Comparison of ENCODE assay signal across 11 cellular contexts in genomic region chr12:79983969-79984629, GRCh38. TPM values are rescaled to one million over a fixed set of nuclear protein-coding genes. Genes with fewer than 3 reads are reported as not detected.
DNase-seq lines count a peak whose midpoint lies in the region; ATAC-seq and TF ChIP-seq lines count a peak whose summit lies in the region.
"Had no signal": no experiment of that assay in that cellular context is flagged by ENCODE, and none has a peak within 500 bp of the region (broad histone marks: within the 10 kb centered on the region; RNA-seq: fewer than 3 reads in every experiment).

No MANE protein-coding gene starts in this region.

- no peak overlapping the region for H3K4me3 ChIP-seq in HFF-Myc (replicated peaks; ENCODE audit: low read depth, low read length)
- no peak overlapping the region for H3K4me3 ChIP-seq in foreskin fibroblast (ENCODE audit: low read depth in 1 of 2, low read length in 2 of 2)
- peak overlapping the region; percentile 14 for H3K4me3 ChIP-seq in skeletal muscle satellite cell (ENCODE audit: low read length)
- H3K4me3 ChIP-seq: skin epidermis had no signal

- H3K4me1 ChIP-seq in skeletal muscle satellite cell (ENCODE audit: control insufficient read depth, insufficient read depth, low read length), result peaks cover 29% of the 10 kb centered on the region

- DNase-seq in HFF-Myc (ENCODE audit: extremely low read depth, low read depth) (peak; percentile 4), SHP77 treated with DMSO at 0.1 percent for 48 hours (lab: John Stamatoyannopoulos, UW) (peak; percentile 30), foreskin fibroblast (peak; percentile 57 to 80), G401 (ENCODE audit: low spot score) (no peak)
- DNase-seq in activated T-cell treated with anti-CD3 and anti-CD28 coated beads, Interleukin-2, amount 50 U/mL, for 48 hours, result no peak
- DNase-seq: activated CD4-positive, alpha-beta T cell treated with anti-CD3 and anti-CD28 coated beads, Interleukin-2, amount 50 U/mL, for 48 hours; activated naive CD4-positive, alpha-beta T cell treated with anti-CD3 and anti-CD28 coated beads, Interleukin-2, amount 50 U/mL, for 16 hours; hippocampal formation had no signal

- no peak for ATAC-seq in HG03439 (IDR thresholded peaks at IDR 0.05; ENCODE audit: unreplicated experiment)

- no peaks in the 10 kb centered on the region for H3K9me3 ChIP-seq in skeletal muscle satellite cell (replicated peaks; ENCODE audit: low read length)

- H3K4me2 ChIP-seq in skeletal muscle satellite cell (ENCODE audit: low read length), result peak overlapping the region; percentile 42

- H3K9ac ChIP-seq in skeletal muscle satellite cell (ENCODE audit: low read depth, low read length), result peak overlapping the region; percentile 25

- H3K36me3 ChIP-seq in skeletal muscle satellite cell (ENCODE audit: insufficient read depth, low read length), result no peaks in the 10 kb centered on the region

- no peak for TF ChIP-seq CTCF in HFF-Myc (IDR thresholded peaks at IDR 0.05; ENCODE audit: low read depth, low read length, missing control alignments)
- no peak for TF ChIP-seq CTCF in foreskin fibroblast (IDR thresholded peaks at IDR 0.05; ENCODE audit: low read depth, low read length)

- H3K27me3 ChIP-seq in skeletal muscle satellite cell (ENCODE audit: control insufficient read depth, insufficient read depth, low read length), result no peaks in the 10 kb centered on the region

- in situ Hi-C loops in G401 (cut with HindIII; ENCODE audit: low sequenced_read_pairs), result no loop called here

RNA-seq across cellular contexts. Expression of gene PPP1R12A, which starts 49.2 kb away (rescaled TPM):
- 73.6 and 80.1 TPM in 2 replicates for total RNA-seq in skeletal muscle satellite cell (2012; rRNA removed)
- total RNA-seq in G401 (2014; rRNA removed; shearing (Covaris generic)), result 45.4 and 57.0 TPM in 2 replicates

Comparison
In these comparisons a context has a peak if more than half of its experiments do, and no peak if none do; other contexts are left out.
1. DNase-seq: peak in HFF-Myc (single experiment), SHP77 treated with DMSO at 0.1 percent for 48 hours (single experiment) and foreskin fibroblast (2 of 2); none in G401 (single experiment) and activated T-cell treated with anti-CD3 and anti-CD28 coated beads, Interleukin-2, amount 50 U/mL, for 48 hours (0 of 2).